8 cellular contexts compared by ENCODE assay signal in genomic region chr1:211323156-211324063, GRCh38. TPM values are rescaled to one million over a fixed set of nuclear protein-coding genes. Genes with fewer than 3 reads are reported as not detected.
DNase-seq lines count a peak whose midpoint lies in the region; FAIRE-seq and TF ChIP-seq lines count a peak whose summit lies in the region.

No MANE protein-coding gene starts in this region.

- H3K4me1 ChIP-seq in right atrium auricular region (peaks cover 0 to 15% of the 10 kb centered on the region in 2 donors), spleen (peaks cover 14 to 43% (median 26%) of the 10 kb centered on the region in 6 donors)

- H3K9me3 ChIP-seq in right atrium auricular region, result no peaks in the 10 kb centered on the region
- H3K9me3 ChIP-seq in spleen, result no peaks in the 10 kb centered on the region

- TF ChIP-seq POLR2A in H54 (IDR thresholded peaks at IDR 0.05; ENCODE audit: low read depth, low read length) (no peak), spleen (IDR thresholded peaks at IDR 0.05) (no peak)

- WGBS in spleen, 5 donors, result 22 to 24% (median 24%) methylated on average over 9 of the region's 9 CpGs

- DNase-seq in GM12865 (ENCODE audit: low read depth), result peak; percentile 81
- peak; percentile 70 for DNase-seq in H54 (ENCODE audit: insufficient read length, low spot score)
- DNase-seq in LNCaP clone FGC (ENCODE audit: low read depth), result peak; percentile 30
- DNase-seq in RWPE1 (ENCODE audit: low spot score), result peak; percentile 62
- peak; percentile 64 for DNase-seq in activated naive CD4-positive, alpha-beta T cell treated with anti-CD3 and anti-CD28 coated beads, Interleukin-2, amount 50 U/mL, for 16 hours
- no peak for DNase-seq in right atrium auricular region (ENCODE audit: low spot score)
- DNase-seq in spleen, result no peak
- DNase-seq in effector CD8-positive, alpha-beta T cell (lab: John Stamatoyannopoulos, UW), result no peak

- no peak overlapping the region for H3K4me3 ChIP-seq in GM12865 (ENCODE audit: low read depth, low read length)
- no peak overlapping the region for H3K4me3 ChIP-seq in LNCaP clone FGC (ENCODE audit: low read depth, low read length)
- no peak overlapping the region for H3K4me3 ChIP-seq in right atrium auricular region
- H3K4me3 ChIP-seq in spleen, result no peak overlapping the region

- no peak overlapping the region for H3K27ac ChIP-seq in RWPE1
- no peak overlapping the region for H3K27ac ChIP-seq in right atrium auricular region
- no peak overlapping the region for H3K27ac ChIP-seq in spleen

- POLR2A ChIA-PET in RWPE1 (lab: Yijun Ruan, JAX; ENCODE audit: low non-redundant PET), result interaction anchor here (0.5 kb wide), 1 partner anchor 178 kb away, joined by 8 read pairs; no protein-coding TSS in a partner anchor

- CTCF ChIA-PET in RWPE1 (lab: Yijun Ruan, JAX), result interaction anchor here (0.6 to 2.1 kb wide), 23 partner anchors 11 to 1644 kb away, joined by 3 to 8 read pairs (median 3); no protein-coding TSS in a partner anchor

- H3K27me3 ChIP-seq in right atrium auricular region (no peaks in the 10 kb centered on the region), spleen (replicated peaks in 1 of 7) (no peaks in the 10 kb centered on the region)

- H3K36me3 ChIP-seq in right atrium auricular region, result no peaks in the 10 kb centered on the region
- no peaks in the 10 kb centered on the region for H3K36me3 ChIP-seq in spleen

- TF ChIP-seq CTCF in GM12865 (IDR thresholded peaks at IDR 0.05; ENCODE audit: insufficient read depth, low read depth, low read length, missing control alignments) (peak; percentile 91), LNCaP clone FGC (IDR thresholded peaks at IDR 0.05; ENCODE audit: control insufficient read depth, extremely low read depth, insufficient read depth) (peak; percentile 97), RWPE1 (conservative IDR thresholded peaks at IDR 0.05; ENCODE audit: low read depth) (peak; percentile 88), right atrium auricular region (IDR thresholded peaks at IDR 0.05) (peak; percentile 61 to 76), spleen (IDR thresholded peaks at IDR 0.05 in 8 of 11, conservative IDR thresholded peaks at IDR 0.05 in 3 of 11) (peak; percentile 73 to 85 (median 79))

- intact Hi-C loops in spleen (cut with DNase I; ENCODE audit: low total_unique reads), result loop anchor here (5.0 kb wide), 1 partner anchor 149 kb away; no protein-coding TSS in a partner anchor

- FAIRE-seq in H54 (lab: Jason Lieb, UNC), result peak; percentile 30

RNA-seq across cellular contexts. Expression of gene TRAF5, which starts 3.2 kb away (rescaled TPM):
- total RNA-seq in right atrium auricular region (1 to 10 TPM; 2.1 to 2.4 TPM), spleen (10 to 100 TPM; 44.3 to 69.6 (median 53.6) TPM)
- polyA plus RNA-seq in spleen, result 10 to 100 TPM; 34.9 to 59.4 (median 39.3) TPM

Comparison
In these comparisons a context has a peak if more than half of its experiments do, and no peak if none do; other contexts are left out.
1. DNase-seq: peak in GM12865 (single experiment), H54 (single experiment), LNCaP clone FGC (single experiment), RWPE1 (single experiment) and activated naive CD4-positive, alpha-beta T cell treated with anti-CD3 and anti-CD28 coated beads, Interleukin-2, amount 50 U/mL, for 16 hours (single experiment); none in right atrium auricular region (single experiment), spleen (single experiment) and effector CD8-positive, alpha-beta T cell (single experiment).
2. RNA of gene TRAF5, which starts 3.2 kb away (total RNA-seq): 44.3 to 69.6 TPM in spleen; 2.1 to 2.4 TPM in right atrium auricular region; every median in the first group is over 10 times any median in the second.
3. Peak in every context shown above with its lines, with median percentiles within 50 percentile points of each other: CTCF ChIP-seq.